Comparison of ENCODE assay signal across 1 cellular context in the genomic region with DNA sequence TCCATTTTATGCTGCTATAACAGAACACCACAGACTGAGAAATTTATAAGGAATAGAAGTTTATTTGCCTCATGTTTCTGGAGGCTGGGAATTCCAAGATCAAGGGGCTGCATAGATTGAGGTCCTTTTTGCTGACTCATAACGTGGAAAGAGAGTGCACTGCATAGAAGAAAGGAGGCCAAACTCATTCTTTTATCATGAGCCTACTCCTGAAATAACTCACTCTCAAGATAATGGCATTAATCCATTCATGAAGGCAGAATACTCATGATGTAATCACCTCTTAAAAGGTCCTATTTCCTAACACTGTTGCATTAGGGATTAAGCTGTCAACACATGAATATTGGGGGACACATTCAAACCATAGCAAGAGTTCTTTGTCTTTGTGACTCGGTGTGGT.
TF ChIP-seq lines count a peak whose summit lies in the region.

No MANE protein-coding gene starts in this region.

TF ChIP-seq in WTC11, 78 proteins besides CTCF, POLR2A, EP300 and RAD21 (continued from another document):
- TF ChIP-seq, protein P1, sequence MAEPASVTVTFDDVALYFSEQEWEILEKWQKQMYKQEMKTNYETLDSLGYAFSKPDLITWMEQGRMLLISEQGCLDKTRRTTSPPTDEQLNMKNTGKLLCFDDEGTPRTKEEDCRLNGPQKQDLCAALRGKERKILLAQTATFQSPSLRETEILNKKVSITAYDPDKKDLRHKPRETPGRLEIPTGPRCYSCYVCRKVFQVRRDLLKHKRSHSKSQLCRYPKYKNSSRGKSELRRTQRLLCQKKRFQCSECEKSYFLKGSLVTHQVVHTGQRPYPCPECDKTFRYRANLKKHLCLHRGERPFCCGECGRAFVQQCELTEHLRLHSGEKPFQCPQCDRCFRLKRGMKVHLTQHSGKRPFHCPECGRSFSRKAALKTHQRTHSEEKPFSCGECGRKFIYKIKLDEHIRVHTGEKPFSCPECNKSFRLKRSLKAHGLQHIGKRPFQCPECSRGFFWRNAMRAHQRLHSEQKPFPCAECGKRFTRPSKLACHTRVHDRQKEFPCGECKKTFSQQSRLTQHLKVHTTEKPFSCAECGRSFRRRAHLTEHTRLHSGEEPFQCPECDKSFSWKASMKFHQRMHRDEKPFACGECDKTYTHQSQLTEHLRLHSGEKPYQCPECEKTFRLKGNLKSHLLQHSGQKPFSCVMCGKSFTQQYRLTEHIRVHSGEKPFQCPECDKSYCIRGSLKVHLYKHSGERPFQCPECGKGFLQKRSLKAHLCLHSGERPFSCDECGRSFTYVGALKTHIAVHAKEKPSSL (CRISPR knock-in tag; conservative IDR thresholded peaks at IDR 0.05) = no peak
- TF ChIP-seq, protein P2, sequence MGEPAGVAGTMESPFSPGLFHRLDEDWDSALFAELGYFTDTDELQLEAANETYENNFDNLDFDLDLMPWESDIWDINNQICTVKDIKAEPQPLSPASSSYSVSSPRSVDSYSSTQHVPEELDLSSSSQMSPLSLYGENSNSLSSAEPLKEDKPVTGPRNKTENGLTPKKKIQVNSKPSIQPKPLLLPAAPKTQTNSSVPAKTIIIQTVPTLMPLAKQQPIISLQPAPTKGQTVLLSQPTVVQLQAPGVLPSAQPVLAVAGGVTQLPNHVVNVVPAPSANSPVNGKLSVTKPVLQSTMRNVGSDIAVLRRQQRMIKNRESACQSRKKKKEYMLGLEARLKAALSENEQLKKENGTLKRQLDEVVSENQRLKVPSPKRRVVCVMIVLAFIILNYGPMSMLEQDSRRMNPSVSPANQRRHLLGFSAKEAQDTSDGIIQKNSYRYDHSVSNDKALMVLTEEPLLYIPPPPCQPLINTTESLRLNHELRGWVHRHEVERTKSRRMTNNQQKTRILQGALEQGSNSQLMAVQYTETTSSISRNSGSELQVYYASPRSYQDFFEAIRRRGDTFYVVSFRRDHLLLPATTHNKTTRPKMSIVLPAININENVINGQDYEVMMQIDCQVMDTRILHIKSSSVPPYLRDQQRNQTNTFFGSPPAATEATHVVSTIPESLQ (CRISPR knock-in tag; IDR thresholded peaks at IDR 0.05) = no peak
- TF ChIP-seq PRRX2 (CRISPR knock-in tag; IDR thresholded peaks at IDR 0.05) = no peak
